Comparison of ENCODE assay signal across 1 cellular context in genomic region chr2:165953655-165954606, GRCh38.
A peak's percentile ranks its signal among the peaks of the same experiment; 100 is the strongest.
TF ChIP-seq lines count a peak whose summit lies in the region.

Gene TTC21B (minus strand): TSS chr2:165953776. CDS start chr2:165953705, 71 bp downstream.

TF ChIP-seq in HepG2, 621 proteins besides CTCF, POLR2A, EP300 and RAD21 (continued from another document and continues in another):
- TF ChIP-seq SMARCE1 (IDR thresholded peaks at IDR 0.05; ENCODE audit: borderline replicate concordance), result no peak
- TF ChIP-seq ZSCAN9 (CRISPR knock-in tag; IDR thresholded peaks at IDR 0.05; ENCODE audit: borderline replicate concordance), result peak; percentile 78
- TF ChIP-seq, protein P1, sequence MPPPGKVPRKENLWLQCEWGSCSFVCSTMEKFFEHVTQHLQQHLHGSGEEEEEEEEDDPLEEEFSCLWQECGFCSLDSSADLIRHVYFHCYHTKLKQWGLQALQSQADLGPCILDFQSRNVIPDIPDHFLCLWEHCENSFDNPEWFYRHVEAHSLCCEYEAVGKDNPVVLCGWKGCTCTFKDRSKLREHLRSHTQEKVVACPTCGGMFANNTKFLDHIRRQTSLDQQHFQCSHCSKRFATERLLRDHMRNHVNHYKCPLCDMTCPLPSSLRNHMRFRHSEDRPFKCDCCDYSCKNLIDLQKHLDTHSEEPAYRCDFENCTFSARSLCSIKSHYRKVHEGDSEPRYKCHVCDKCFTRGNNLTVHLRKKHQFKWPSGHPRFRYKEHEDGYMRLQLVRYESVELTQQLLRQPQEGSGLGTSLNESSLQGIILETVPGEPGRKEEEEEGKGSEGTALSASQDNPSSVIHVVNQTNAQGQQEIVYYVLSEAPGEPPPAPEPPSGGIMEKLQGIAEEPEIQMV (CRISPR knock-in tag; IDR thresholded peaks at IDR 0.05; ENCODE audit: low read depth), result peak; percentile 62
- TF ChIP-seq DNMT3B (CRISPR knock-in tag; conservative IDR thresholded peaks at IDR 0.05), result no peak
- peak; percentile 81 for TF ChIP-seq NRL (CRISPR knock-in tag; IDR thresholded peaks at IDR 0.05; ENCODE audit: borderline replicate concordance)
- TF ChIP-seq ATF3 (CRISPR knock-in tag; IDR thresholded peaks at IDR 0.05), result 0 out of 2 replicates have a peak, but pooled peaks have one; percentile 34
- no peak; the same call in 1 of the 2 replicates for TF ChIP-seq ZNF7 (CRISPR knock-in tag; IDR thresholded peaks at IDR 0.05)
- TF ChIP-seq KLF11 (CRISPR knock-in tag; IDR thresholded peaks at IDR 0.05), result peak; percentile 82; the same call in 1 of the 2 replicates
- TF ChIP-seq NCOA1 (CRISPR knock-in tag; IDR thresholded peaks at IDR 0.05), result peak; percentile 69; the same call in 1 of the 2 replicates
- peak; percentile 94; the same call in 1 of the 2 replicates for TF ChIP-seq ZNF598 (CRISPR knock-in tag; IDR thresholded peaks at IDR 0.05; ENCODE audit: borderline replicate concordance)
- TF ChIP-seq ZMAT3 (CRISPR knock-in tag; conservative IDR thresholded peaks at IDR 0.05), result peak; percentile 83
- no peak for TF ChIP-seq CHD4 (IDR thresholded peaks at IDR 0.05; ENCODE audit: borderline replicate concordance, low read length)
- peak; percentile 89; the same call in 1 of the 2 replicates for TF ChIP-seq ZNF709 (CRISPR knock-in tag; IDR thresholded peaks at IDR 0.05)
- TF ChIP-seq, protein P2, sequence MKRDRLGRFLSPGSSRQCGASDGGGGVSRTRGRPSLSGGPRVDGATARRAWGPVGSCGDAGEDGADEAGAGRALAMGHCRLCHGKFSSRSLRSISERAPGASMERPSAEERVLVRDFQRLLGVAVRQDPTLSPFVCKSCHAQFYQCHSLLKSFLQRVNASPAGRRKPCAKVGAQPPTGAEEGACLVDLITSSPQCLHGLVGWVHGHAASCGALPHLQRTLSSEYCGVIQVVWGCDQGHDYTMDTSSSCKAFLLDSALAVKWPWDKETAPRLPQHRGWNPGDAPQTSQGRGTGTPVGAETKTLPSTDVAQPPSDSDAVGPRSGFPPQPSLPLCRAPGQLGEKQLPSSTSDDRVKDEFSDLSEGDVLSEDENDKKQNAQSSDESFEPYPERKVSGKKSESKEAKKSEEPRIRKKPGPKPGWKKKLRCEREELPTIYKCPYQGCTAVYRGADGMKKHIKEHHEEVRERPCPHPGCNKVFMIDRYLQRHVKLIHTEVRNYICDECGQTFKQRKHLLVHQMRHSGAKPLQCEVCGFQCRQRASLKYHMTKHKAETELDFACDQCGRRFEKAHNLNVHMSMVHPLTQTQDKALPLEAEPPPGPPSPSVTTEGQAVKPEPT (CRISPR knock-in tag; IDR thresholded peaks at IDR 0.05; ENCODE audit: low read depth), result no peak; the same call in 1 of the 2 replicates
- TF ChIP-seq BCLAF1 (IDR thresholded peaks at IDR 0.05), result no peak
- TF ChIP-seq ZSCAN31 (CRISPR knock-in tag; IDR thresholded peaks at IDR 0.05; ENCODE audit: low read depth), result peak; percentile 94
- peak; percentile 25; the same call in 1 of the 2 replicates for TF ChIP-seq RNF219 (CRISPR knock-in tag; IDR thresholded peaks at IDR 0.05)
- TF ChIP-seq LRRFIP1 (CRISPR knock-in tag; conservative IDR thresholded peaks at IDR 0.05), result no peak
- TF ChIP-seq SRF (IDR thresholded peaks at IDR 0.05; ENCODE audit: low read depth, low read length), result peak; percentile 29; the same call in 1 of the 2 replicates
- peak; percentile 96 for TF ChIP-seq ZNF770 (CRISPR knock-in tag; IDR thresholded peaks at IDR 0.05)
- TF ChIP-seq SP4 (CRISPR knock-in tag; IDR thresholded peaks at IDR 0.05), result peak; percentile 97
- 0 out of 2 replicates have a peak, but pooled peaks have one; percentile 10 for TF ChIP-seq ZNF773 (CRISPR knock-in tag; IDR thresholded peaks at IDR 0.05; ENCODE audit: borderline replicate concordance)
- peak; percentile 95 for TF ChIP-seq E2F2 (CRISPR knock-in tag; IDR thresholded peaks at IDR 0.05; ENCODE audit: borderline replicate concordance)
- TF ChIP-seq FOXP1 (IDR thresholded peaks at IDR 0.05), result 0 out of 2 replicates have a peak, but pooled peaks have one; percentile 35
- TF ChIP-seq FOXP1 (CRISPR knock-in tag; IDR thresholded peaks at IDR 0.05), result peak; percentile 1; the same call in 1 of the 2 replicates
- 0 out of 2 replicates have a peak, but pooled peaks have one; percentile 48 for TF ChIP-seq ZC3H13 (CRISPR knock-in tag; IDR thresholded peaks at IDR 0.05)
- TF ChIP-seq ATF7-NPFF (CRISPR knock-in tag; IDR thresholded peaks at IDR 0.05; ENCODE audit: low read depth), result peak; percentile 77
- TF ChIP-seq EHMT2 (IDR thresholded peaks at IDR 0.05; ENCODE audit: borderline replicate concordance, low read depth, low read length), result no peak
- peak; percentile 92; the same call in 1 of the 2 replicates for TF ChIP-seq ZNF746 (CRISPR knock-in tag; IDR thresholded peaks at IDR 0.05)
- no peak for TF ChIP-seq MTA3 (CRISPR knock-in tag; IDR thresholded peaks at IDR 0.05)
- peak; percentile 80 for TF ChIP-seq ZSCAN25 (CRISPR knock-in tag; IDR thresholded peaks at IDR 0.05)
- no peak for TF ChIP-seq FOXK1 (CRISPR knock-in tag; IDR thresholded peaks at IDR 0.05; ENCODE audit: borderline replicate concordance, low read depth)
- peak; percentile 77; the same call in 1 of the 2 replicates for TF ChIP-seq SIN3A (IDR thresholded peaks at IDR 0.05; ENCODE audit: borderline replicate concordance, low read depth, low read length)
- TF ChIP-seq, protein P3, sequence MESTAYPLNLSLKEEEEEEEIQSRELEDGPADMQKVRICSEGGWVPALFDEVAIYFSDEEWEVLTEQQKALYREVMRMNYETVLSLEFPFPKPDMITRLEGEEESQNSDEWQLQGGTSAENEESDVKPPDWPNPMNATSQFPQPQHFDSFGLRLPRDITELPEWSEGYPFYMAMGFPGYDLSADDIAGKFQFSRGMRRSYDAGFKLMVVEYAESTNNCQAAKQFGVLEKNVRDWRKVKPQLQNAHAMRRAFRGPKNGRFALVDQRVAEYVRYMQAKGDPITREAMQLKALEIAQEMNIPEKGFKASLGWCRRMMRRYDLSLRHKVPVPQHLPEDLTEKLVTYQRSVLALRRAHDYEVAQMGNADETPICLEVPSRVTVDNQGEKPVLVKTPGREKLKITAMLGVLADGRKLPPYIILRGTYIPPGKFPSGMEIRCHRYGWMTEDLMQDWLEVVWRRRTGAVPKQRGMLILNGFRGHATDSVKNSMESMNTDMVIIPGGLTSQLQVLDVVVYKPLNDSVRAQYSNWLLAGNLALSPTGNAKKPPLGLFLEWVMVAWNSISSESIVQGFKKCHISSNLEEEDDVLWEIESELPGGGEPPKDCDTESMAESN (CRISPR knock-in tag; conservative IDR thresholded peaks at IDR 0.05), result peak; percentile 94
